In the genomic region with DNA sequence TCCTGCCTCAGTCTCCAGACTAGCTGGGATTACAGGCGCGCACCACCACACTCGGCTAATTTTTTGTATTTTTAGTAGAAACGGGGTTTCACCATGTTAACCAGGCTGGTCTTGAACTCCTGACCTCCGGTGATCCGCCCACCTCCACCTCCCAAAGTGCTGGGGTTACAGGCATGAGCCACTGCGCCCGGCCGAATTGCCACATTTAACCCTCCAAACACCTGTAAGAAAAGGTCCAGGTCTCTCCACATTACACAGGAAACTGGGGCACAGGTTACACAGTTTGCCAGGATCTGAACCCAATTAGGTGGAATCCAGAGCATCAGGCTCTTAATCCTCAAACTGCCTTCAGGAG, we compare ENCODE assay signal across 8 cellular contexts. TPM values are rescaled to one million over a fixed set of nuclear protein-coding genes. Genes with fewer than 3 reads are reported as not detected.
DNase-seq lines count a peak whose midpoint lies in the region; ATAC-seq and TF ChIP-seq lines count a peak whose summit lies in the region.
"Not testable (repeated sequence)": the region's sequence is repeated elsewhere in the genome, so short reads cannot be mapped to it uniquely, and the experiment has no call there.

No MANE protein-coding gene starts in this region.

- DNase-seq in HFFc6; T-helper 17 cell; right lobe of liver; neuronal stem cell (ENCODE audit: low spot score); stimulated activated effector memory CD8-positive, alpha-beta T cell treated with anti-CD3 and anti-CD28 coated beads, Interleukin-12 subunit alpha, Interleukin-12 subunit beta, amount 100 ng/mL, for 72 hours (ENCODE audit: low spot score in 2 of 2): not testable (repeated sequence)
- peak; percentile 16 to 55 for DNase-seq in aorta

- H3K79me1 ChIP-seq in neuronal stem cell (ENCODE audit: low read depth, low read length): not testable (repeated sequence)

- TF ChIP-seq POLR2A in right lobe of liver (IDR thresholded peaks at IDR 0.05): not testable (repeated sequence)

- not testable (repeated sequence) for H3K36me3 ChIP-seq in esophagus (ENCODE audit: control insufficient read depth in 2 of 2, insufficient read depth in 2 of 2, low read length in 1 of 2); right lobe of liver; neuronal stem cell (replicated peaks in 1 of 2; ENCODE audit: control insufficient read depth in 2 of 2, insufficient read depth in 2 of 2, low read length in 2 of 2); aorta (ENCODE audit: control insufficient read depth in 1 of 2, insufficient read depth in 2 of 2, low read length in 1 of 2)

- TF ChIP-seq CTCF in HFFc6 (IDR thresholded peaks at IDR 0.05); brain (conservative IDR thresholded peaks at IDR 0.05); right lobe of liver (IDR thresholded peaks at IDR 0.05): not testable (repeated sequence)

- H3K4me1 Mint-ChIP-seq in HFFc6 (ENCODE audit: low read depth) (peaks cover 78% of the 10 kb centered on the region), T-helper 17 cell (peaks cover 57% of the 10 kb centered on the region), brain (peaks cover 52% of the 10 kb centered on the region)
- peaks cover 82% of the 10 kb centered on the region for H3K4me1 Mint-ChIP-seq in stimulated activated effector memory CD8-positive, alpha-beta T cell treated with anti-CD3 and anti-CD28 coated beads, Interleukin-12 subunit alpha, Interleukin-12 subunit beta, amount 100 ng/mL, for 72 hours

- H2BK5ac ChIP-seq in neuronal stem cell (ENCODE audit: low read length): not testable (repeated sequence)

- H2BK15ac ChIP-seq in neuronal stem cell (ENCODE audit: low read length): not testable (repeated sequence)

- H3K4me2 ChIP-seq in neuronal stem cell (ENCODE audit: insufficient read depth, low read length, poor library complexity, severe bottlenecking): peak overlapping the region; percentile 21

- not testable (repeated sequence) for H4K8ac ChIP-seq in neuronal stem cell (ENCODE audit: low read depth, low read length)

- not testable (repeated sequence) for H3K9me3 Mint-ChIP-seq in HFFc6; brain; stimulated activated effector memory CD8-positive, alpha-beta T cell treated with anti-CD3 and anti-CD28 coated beads, Interleukin-12 subunit alpha, Interleukin-12 subunit beta, amount 100 ng/mL, for 72 hours

- H3K27ac Mint-ChIP-seq in HFFc6: peak overlapping the region; percentile 93
- peak overlapping the region; percentile 99 for H3K27ac Mint-ChIP-seq in T-helper 17 cell
- peak overlapping the region; percentile 0 to 95 (median 85) for H3K27ac Mint-ChIP-seq in brain
- peak overlapping the region; percentile 15 for H3K27ac Mint-ChIP-seq in stimulated activated effector memory CD8-positive, alpha-beta T cell treated with anti-CD3 and anti-CD28 coated beads, Interleukin-12 subunit alpha, Interleukin-12 subunit beta, amount 100 ng/mL, for 72 hours

- peak overlapping the region; percentile 87 to 96 for H3K27ac ChIP-seq in esophagus (ENCODE audit: low read depth in 2 of 2, low read length in 1 of 2)
- H3K27ac ChIP-seq in right lobe of liver: peak overlapping the region; percentile 84 to 98 (median 90)
- H3K27ac ChIP-seq in neuronal stem cell (replicated peaks; ENCODE audit: low read length): peak overlapping the region; percentile 89
- peak overlapping the region in 1 of 2 donors; percentile 13 for H3K27ac ChIP-seq in aorta (ENCODE audit: low read depth in 1 of 2, low read length in 2 of 2)

- whole genome bisulfite sequencing in esophagus, 2 donors: 71 to 74% methylated on average over 9 of the region's 9 CpGs
- WGBS in right lobe of liver (ENCODE audit: insufficient coverage, low coverage, low lambda C conversion rate, missing lambda C conversion rate): 53% methylated on average over 4 of the region's 9 CpGs
- no CpG with 5 or more reads among the region's 9 CpGs for WGBS in neuronal stem cell (ENCODE audit: extremely low coverage in 2 of 2, insufficient read length in 2 of 2, insufficient replicate concordance in 1 of 2), 2 donors
- WGBS in aorta, 2 donors: 76 to 80% methylated on average over 9 of the region's 9 CpGs

- not testable (repeated sequence) for H4K91ac ChIP-seq in neuronal stem cell (ENCODE audit: low read depth, low read length, poor library complexity)

- not testable (repeated sequence) for H3K4ac ChIP-seq in neuronal stem cell (ENCODE audit: low read length)

- peaks cover 5 to 20% of the 10 kb centered on the region in 2 donors for H3K4me1 ChIP-seq in esophagus (ENCODE audit: control insufficient read depth in 2 of 2, insufficient read depth in 2 of 2, low read length in 1 of 2)
- peaks cover 0 to 44% (median 11%) of the 10 kb centered on the region in 4 donors for H3K4me1 ChIP-seq in right lobe of liver
- peaks cover 23 to 24% of the 10 kb centered on the region in 2 donors for H3K4me1 ChIP-seq in neuronal stem cell (ENCODE audit: control insufficient read depth in 2 of 2, insufficient read depth in 1 of 2, low read depth in 1 of 2, low read length in 2 of 2)
- not testable (repeated sequence) for H3K4me1 ChIP-seq in aorta (ENCODE audit: control insufficient read depth in 1 of 2, insufficient read depth in 2 of 2, low read length in 2 of 2)

- peak overlapping the region; percentile 87 for H2AFZ ChIP-seq in neuronal stem cell (ENCODE audit: low read length)

- H2AK5ac ChIP-seq in neuronal stem cell (ENCODE audit: low read depth, low read length): not testable (repeated sequence)

- intact Hi-C loops in right lobe of liver (cut with DNase I); aorta (cut with DNase I): not testable (repeated sequence)

- H3K27me3 ChIP-seq in esophagus (ENCODE audit: control insufficient read depth in 1 of 2, insufficient read depth in 2 of 2, low read length in 2 of 2); right lobe of liver; neuronal stem cell (ENCODE audit: control insufficient read depth in 3 of 3, insufficient read depth in 3 of 3, low read depth in 1 of 3, low read length in 3 of 3); aorta (ENCODE audit: control insufficient read depth in 1 of 2, insufficient read depth in 2 of 2, low read length in 1 of 2): not testable (repeated sequence)

- not testable (repeated sequence) for H3K4me3 ChIP-seq in esophagus (ENCODE audit: low read depth in 1 of 2, low read length in 2 of 2); right lobe of liver; neuronal stem cell (ENCODE audit: low read length in 2 of 2); aorta (ENCODE audit: low read length in 2 of 2)

- peak overlapping the region; percentile 56 for H3K18ac ChIP-seq in neuronal stem cell (ENCODE audit: low read length)

- H2BK12ac ChIP-seq in neuronal stem cell (ENCODE audit: low read length): not testable (repeated sequence)

- H3K14ac ChIP-seq in neuronal stem cell (ENCODE audit: low read length): not testable (repeated sequence)

- ATAC-seq in T-helper 17 cell; right lobe of liver; stimulated activated effector memory CD8-positive, alpha-beta T cell treated with anti-CD3 and anti-CD28 coated beads, Interleukin-12 subunit alpha, Interleukin-12 subunit beta, amount 100 ng/mL, for 72 hours; aorta (ENCODE audit: low FRiP score): not testable (repeated sequence)

- not testable (repeated sequence) for H3K23ac ChIP-seq in neuronal stem cell (ENCODE audit: low read depth, low read length, poor library complexity)

- not testable (repeated sequence) for H3K36me3 Mint-ChIP-seq in HFFc6 (ENCODE audit: low read depth); T-helper 17 cell (ENCODE audit: low read depth); brain
- H3K36me3 Mint-ChIP-seq in stimulated activated effector memory CD8-positive, alpha-beta T cell treated with anti-CD3 and anti-CD28 coated beads, Interleukin-12 subunit alpha, Interleukin-12 subunit beta, amount 100 ng/mL, for 72 hours: peaks cover 30% of the 10 kb centered on the region

- not testable (repeated sequence) for H3K9ac ChIP-seq in neuronal stem cell (ENCODE audit: low read depth, low read length, poor library complexity)

- H3K4me3 Mint-ChIP-seq in HFFc6: peak overlapping the region; percentile 69
- not testable (repeated sequence) for H3K4me3 Mint-ChIP-seq in T-helper 17 cell
- peak overlapping the region in 1 of 5 experiments; percentile 51 for H3K4me3 Mint-ChIP-seq in brain
- peak overlapping the region; percentile 35 for H3K4me3 Mint-ChIP-seq in stimulated activated effector memory CD8-positive, alpha-beta T cell treated with anti-CD3 and anti-CD28 coated beads, Interleukin-12 subunit alpha, Interleukin-12 subunit beta, amount 100 ng/mL, for 72 hours

- not testable (repeated sequence) for H3K9me3 ChIP-seq in T-helper 17 cell (ENCODE audit: control insufficient read depth, low read length, poor library complexity, severe bottlenecking); esophagus (ENCODE audit: control insufficient read depth in 2 of 2, insufficient read depth in 1 of 2, low read depth in 1 of 2, low read length in 1 of 2); right lobe of liver; neuronal stem cell (replicated peaks in 1 of 2; ENCODE audit: control insufficient read depth in 2 of 2, insufficient read depth in 1 of 2, low read depth in 1 of 2, low read length in 2 of 2); aorta (ENCODE audit: control insufficient read depth, low read length)

- not testable (repeated sequence) for H3K27me3 Mint-ChIP-seq in HFFc6 (ENCODE audit: insufficient read depth); T-helper 17 cell; brain

- H2BK120ac ChIP-seq in neuronal stem cell (ENCODE audit: low read depth, low read length): not testable (repeated sequence)

RNA-seq across cellular contexts. Expression of a gene that starts 4.1 kb away (rescaled TPM):
- 1 to 10 TPM; 4.1 to 6.6 (median 5.3) TPM for total RNA-seq in HFFc6 (2021; fragmentation: NEBNext Ultra II Directional; extraction: Animal tissue kit (Norgen Biotek cat#: 25700))
- total RNA-seq in T-helper 17 cell (10 to 100 TPM; 72.2 to 91.4 TPM), right lobe of liver (10 to 100 TPM in 5 of 6 experiments, 1 to 10 TPM in 1; 8.1 to 32.9 (median 19.8) TPM), aorta (10 to 100 TPM; 25.0 to 25.8 TPM)
- polyA plus RNA-seq in brain (ENCODE audit: insufficient read depth, low read depth, low replicate concordance) (30.3 TPM), esophagus (10 to 100 TPM; 14.5 to 36.3 TPM), aorta (10 to 100 TPM in 1 of 2 donors, 1 to 10 TPM in 1; 8.8 to 74.1 TPM)
- 10.9 TPM for polyA plus RNA-seq in neuronal stem cell (2013, experiment 1 of 2)
- polyA plus RNA-seq in neuronal stem cell (2013, experiment 2 of 2): 11.4 TPM

RNA-seq across cellular contexts. Expression of a gene that starts 24.2 kb away (rescaled TPM):
- total RNA-seq in HFFc6 (2021; fragmentation: NEBNext Ultra II Directional; extraction: Animal tissue kit (Norgen Biotek cat#: 25700)): 10 to 100 TPM; 17.2 to 24.1 (median 22.8) TPM
- 10 to 100 TPM; 44.4 to 80.2 TPM for total RNA-seq in T-helper 17 cell
- polyA plus RNA-seq in brain (ENCODE audit: insufficient read depth, low read depth, low replicate concordance): 10.5 TPM
- polyA plus RNA-seq in esophagus: 10 to 100 TPM; 34.7 to 99.6 TPM
- total RNA-seq in right lobe of liver: 10 to 100 TPM in 3 of 6 experiments, 1 to 10 TPM in 3; 2.6 to 30.6 (median 11.0) TPM
- polyA plus RNA-seq in neuronal stem cell (2013, experiment 1 of 2): 4.0 TPM
- 4.3 TPM for polyA plus RNA-seq in neuronal stem cell (2013, experiment 2 of 2)
- 100 to 1,000 TPM in 1 of 2 donors, 10 to 100 TPM in 1; 73.1 to 145 TPM for total RNA-seq in aorta
- 10 to 100 TPM; 57.4 to 86.8 TPM for polyA plus RNA-seq in aorta

Comparison
In these comparisons a context has a peak if more than half of its experiments do, and no peak if none do; other contexts are left out.
1. H3K27ac Mint-ChIP-seq: peak in every context shown above with its lines; median percentile 99 in T-helper 17 cell; 93 in HFFc6; 85 in brain; 15 in stimulated activated effector memory CD8-positive, alpha-beta T cell treated with anti-CD3 and anti-CD28 coated beads, Interleukin-12 subunit alpha, Interleukin-12 subunit beta, amount 100 ng/mL, for 72 hours.